Comparison of ENCODE assay signal across 19 cellular contexts in genomic region chr1:45594412-45594811, GRCh38.
"Had no signal": no experiment of that assay in that cellular context is flagged by ENCODE, and none has a peak within 500 bp of the region (broad histone marks: within the 10 kb centered on the region; RNA-seq: fewer than 3 reads in every experiment).

No MANE protein-coding gene starts in this region.

- H3K4me3 ChIP-seq: left ventricle myocardium inferior, lower lobe of right lung, right atrium auricular region, stomach, thoracic aorta, transverse colon had no signal

- H3K4me1 ChIP-seq: foreskin keratinocyte, lower lobe of right lung had no signal

- H3K9me3 Mint-ChIP-seq: dendritic cell treated with granulocyte-macrophage colony-stimulating factor and Interleukin-4, amounts not matched to agents 40 ng/mL and 50 ng/mL, for 4 days; immature natural killer cell; naive B cell had no signal

- H3K4me3 Mint-ChIP-seq: dendritic cell treated with granulocyte-macrophage colony-stimulating factor and Interleukin-4, amounts not matched to agents 40 ng/mL and 50 ng/mL, for 4 days; immature natural killer cell; naive B cell had no signal

- H3K27me3 ChIP-seq: foreskin keratinocyte, right atrium auricular region, stomach, transverse colon had no signal

- H3K27ac Mint-ChIP-seq: dendritic cell treated with granulocyte-macrophage colony-stimulating factor and Interleukin-4, amounts not matched to agents 40 ng/mL and 50 ng/mL, for 4 days had no signal

- ATAC-seq: foreskin keratinocyte, lower lobe of right lung had no signal

- H3K9me3 ChIP-seq: left ventricle myocardium inferior, lower lobe of right lung, right atrium auricular region, stomach, thoracic aorta, transverse colon had no signal

- H3K27ac ChIP-seq: foreskin keratinocyte, left ventricle myocardium inferior, lower lobe of right lung, right atrium auricular region, stomach, thoracic aorta, transverse colon had no signal

- DNase-seq: erythroblast; foreskin keratinocyte; immature natural killer cell; left ventricle myocardium inferior; lower lobe of right lung; mesenchymal stem cell; naive B cell; small intestine; stimulated activated CD4-positive, alpha-beta T cell treated with anti-CD3 and anti-CD28 coated beads, Interleukin-12 subunit alpha, Interleukin-12 subunit beta, amount 100 ng/mL, for 4 hours; stimulated activated naive CD4-positive, alpha-beta T cell; stomach; substantia nigra; transverse colon had no signal

- H3K27me3 Mint-ChIP-seq: dendritic cell treated with granulocyte-macrophage colony-stimulating factor and Interleukin-4, amounts not matched to agents 40 ng/mL and 50 ng/mL, for 4 days; naive B cell had no signal

- FAIRE-seq: colon, endothelial cell of umbilical vein, keratinocyte, small intestine had no signal
